In genomic region chrX:121191779-121192178, GRCh38 we compare ENCODE assay signal across 20 cellular contexts.
"Had no signal": no experiment of that assay in that cellular context is flagged by ENCODE, and none has a peak within 500 bp of the region (broad histone marks: within the 10 kb centered on the region; RNA-seq: fewer than 3 reads in every experiment).

No MANE protein-coding gene starts in this region.

- FAIRE-seq: HTR-8/SVneo had no signal

- H3K9me3 ChIP-seq: SK-N-SH had no signal

- H3K27ac ChIP-seq: HL-60, RWPE1 had no signal

- ATAC-seq: Panc1, PC-3, T-cell had no signal

- DNase-seq: KBM-7; MV-4-11; NCI-H1048; NCI-H1436; NCI-H187; NCI-H2081; NCI-H2107; NCI-H2227 treated with DMSO at 0.1 percent for 48 hours; NCI-H524 treated with DMSO at 0.1 percent for 48 hours; NCI-H69; NK-92 treated with Interleukin-12 subunit alpha and Interleukin-12 subunit beta, amount 100 ng/mL, for 24 hours; PC-3; SHP77; SK-N-SH; SW 1271; T-cell had no signal
